In genomic region chr2:174009488-174010223, GRCh38 we compare ENCODE assay signal across 21 cellular contexts. TPM values are rescaled to one million over a fixed set of nuclear protein-coding genes. Genes with fewer than 3 reads are reported as not detected.
DNase-seq lines count a peak whose midpoint lies in the region; ATAC-seq, FAIRE-seq and TF ChIP-seq lines count a peak whose summit lies in the region.
"Had no signal": no experiment of that assay in that cellular context is flagged by ENCODE, and none has a peak within 500 bp of the region (broad histone marks: within the 10 kb centered on the region; RNA-seq: fewer than 3 reads in every experiment).

No MANE protein-coding gene starts in this region.

- DNase-seq in GM03348 (ENCODE audit: low spot score), result peak; percentile 44
- DNase-seq in astrocyte (ENCODE audit: low read depth), result peak; percentile 69
- peak; percentile 62 for DNase-seq in fibroblast of the aortic adventitia (ENCODE audit: low read depth)
- no peak for DNase-seq in foreskin melanocyte
- DNase-seq: activated naive CD8-positive, alpha-beta T cell treated with anti-CD3 and anti-CD28 coated beads, Interleukin-2, amount 50 U/mL, for 24 hours; Calu3; GDM1; left ventricle myocardium inferior; MG63; NCI-H774; occipital lobe; stimulated activated naive CD8-positive, alpha-beta T cell treated with anti-CD3 and anti-CD28 coated beads, Interleukin-15, amount 100 ng/mL, for 72 hours; T-helper 9 cell; upper lobe of right lung had no signal

- no peaks in the 10 kb centered on the region for H3K79me2 ChIP-seq in astrocyte (ENCODE audit: insufficient read depth, low read length)

- no peak overlapping the region for H3K27ac Mint-ChIP-seq in astrocyte (ENCODE audit: unreplicated experiment)
- H3K27ac Mint-ChIP-seq: activated naive CD8-positive, alpha-beta T cell treated with anti-CD3 and anti-CD28 coated beads, Interleukin-2, amount 50 U/mL, for 24 hours; activated T-helper 17 cell treated with anti-CD3 and anti-CD28 coated beads, Interleukin-2, amount 50 U/mL, for 72 hours; stimulated activated naive CD8-positive, alpha-beta T cell treated with anti-CD3 and anti-CD28 coated beads, Interleukin-15, amount 100 ng/mL, for 72 hours had no signal

- H3K4me1 ChIP-seq in astrocyte (ENCODE audit: insufficient read depth, low read length), result peaks cover 31% of the 10 kb centered on the region
- H3K4me1 ChIP-seq in skeletal muscle satellite cell (ENCODE audit: control insufficient read depth, insufficient read depth, low read length), result peaks cover 46% of the 10 kb centered on the region

- no peak for FAIRE-seq in astrocyte (lab: Jason Lieb, UNC)
- FAIRE-seq: GM12878 had no signal

- H3K4me1 Mint-ChIP-seq in astrocyte (ENCODE audit: low read depth, unreplicated experiment), result peaks cover 14% of the 10 kb centered on the region

- no peak for ATAC-seq in GM19397 (IDR thresholded peaks at IDR 0.05; ENCODE audit: unreplicated experiment)
- ATAC-seq in GM18907 (IDR thresholded peaks at IDR 0.05; ENCODE audit: unreplicated experiment), result no peak
- ATAC-seq: activated naive CD8-positive, alpha-beta T cell treated with anti-CD3 and anti-CD28 coated beads, Interleukin-2, amount 50 U/mL, for 24 hours; activated T-helper 17 cell treated with anti-CD3 and anti-CD28 coated beads, Interleukin-2, amount 50 U/mL, for 72 hours; GM12878; stimulated activated naive CD8-positive, alpha-beta T cell treated with anti-CD3 and anti-CD28 coated beads, Interleukin-15, amount 100 ng/mL, for 72 hours; upper lobe of right lung had no signal

- TF ChIP-seq CTCF in astrocyte (IDR thresholded peaks at IDR 0.05; ENCODE audit: insufficient read depth, low read depth, low read length) (no peak), fibroblast of the aortic adventitia (IDR thresholded peaks at IDR 0.05; ENCODE audit: insufficient read depth, low read length) (no peak)

- peak overlapping the region; percentile 20 for H3K9ac ChIP-seq in astrocyte (ENCODE audit: low read length)
- no peak overlapping the region for H3K9ac ChIP-seq in skeletal muscle satellite cell (ENCODE audit: low read depth, low read length)

- no peaks in the 10 kb centered on the region for H4K20me1 ChIP-seq in astrocyte (ENCODE audit: insufficient read depth, low read length)

- peak overlapping the region; percentile 46 for H3K27ac ChIP-seq in astrocyte (ENCODE audit: low read depth, low read length)
- H3K27ac ChIP-seq: left ventricle myocardium inferior, SJSA1, upper lobe of right lung had no signal

- H3K9me3 ChIP-seq in astrocyte (ENCODE audit: insufficient read depth, low read depth, low read length) (no peaks in the 10 kb centered on the region), skeletal muscle satellite cell (replicated peaks; ENCODE audit: low read length) (no peaks in the 10 kb centered on the region)
- H3K9me3 ChIP-seq: left ventricle myocardium inferior, MG63, right atrium auricular region, SJSA1, upper lobe of right lung had no signal

- H3K4me3 ChIP-seq in astrocyte (ENCODE audit: insufficient read depth, low read depth, low read length) (no peak overlapping the region), fibroblast of the aortic adventitia (ENCODE audit: low read depth, low read length) (no peak overlapping the region), skeletal muscle satellite cell (ENCODE audit: low read length) (peak overlapping the region; percentile 7)
- H3K4me3 ChIP-seq: GM12878, left ventricle myocardium inferior, MG63, right atrium auricular region, SJSA1, upper lobe of right lung had no signal

- no peaks in the 10 kb centered on the region for H3K36me3 Mint-ChIP-seq in astrocyte (ENCODE audit: low read depth, unreplicated experiment)

- no peak overlapping the region for H2AFZ ChIP-seq in astrocyte (ENCODE audit: low read depth, low read length)

- no peak overlapping the region for H3K4me3 Mint-ChIP-seq in astrocyte (ENCODE audit: unreplicated experiment)
- H3K4me3 Mint-ChIP-seq: activated naive CD8-positive, alpha-beta T cell treated with anti-CD3 and anti-CD28 coated beads, Interleukin-2, amount 50 U/mL, for 24 hours; activated T-helper 17 cell treated with anti-CD3 and anti-CD28 coated beads, Interleukin-2, amount 50 U/mL, for 72 hours; stimulated activated naive CD8-positive, alpha-beta T cell treated with anti-CD3 and anti-CD28 coated beads, Interleukin-15, amount 100 ng/mL, for 72 hours had no signal

- no peaks in the 10 kb centered on the region for H3K9me3 Mint-ChIP-seq in astrocyte (ENCODE audit: unreplicated experiment)
- H3K9me3 Mint-ChIP-seq: activated naive CD8-positive, alpha-beta T cell treated with anti-CD3 and anti-CD28 coated beads, Interleukin-2, amount 50 U/mL, for 24 hours; activated T-helper 17 cell treated with anti-CD3 and anti-CD28 coated beads, Interleukin-2, amount 50 U/mL, for 72 hours; stimulated activated naive CD8-positive, alpha-beta T cell treated with anti-CD3 and anti-CD28 coated beads, Interleukin-15, amount 100 ng/mL, for 72 hours had no signal

- H3K4me2 ChIP-seq in astrocyte (ENCODE audit: low read length) (peak overlapping the region; percentile 43), skeletal muscle satellite cell (ENCODE audit: low read length) (peak overlapping the region; percentile 59)

- peaks cover 1% of the 10 kb centered on the region for H3K27me3 Mint-ChIP-seq in astrocyte (ENCODE audit: low read depth, unreplicated experiment)

- H3K36me3 ChIP-seq in astrocyte (ENCODE audit: insufficient read depth, low read length) (no peaks in the 10 kb centered on the region), skeletal muscle satellite cell (ENCODE audit: insufficient read depth, low read length) (no peaks in the 10 kb centered on the region)
- H3K36me3 ChIP-seq: left ventricle myocardium inferior, MG63, right atrium auricular region, SJSA1, upper lobe of right lung had no signal

- H3K27me3 ChIP-seq in astrocyte (ENCODE audit: insufficient read depth, low read length) (no peaks in the 10 kb centered on the region), skeletal muscle satellite cell (ENCODE audit: control insufficient read depth, insufficient read depth, low read length) (no peaks in the 10 kb centered on the region)
- H3K27me3 ChIP-seq: MG63, right atrium auricular region, SJSA1, upper lobe of right lung had no signal

RNA-seq across cellular contexts. Expression of gene SP3, which starts 44.5 kb away (rescaled TPM):
- total RNA-seq in astrocyte, result 58.8 and 59.6 TPM in 2 replicates
- 56.1 and 115 TPM in 2 replicates for total RNA-seq in fibroblast of the aortic adventitia (ENCODE audit: low replicate concordance)
- 73.6 and 75.3 TPM in 2 replicates for total RNA-seq in skeletal muscle satellite cell (2012; rRNA removed)
